Comparison of ENCODE assay signal across 20 cellular contexts in the genomic region with DNA sequence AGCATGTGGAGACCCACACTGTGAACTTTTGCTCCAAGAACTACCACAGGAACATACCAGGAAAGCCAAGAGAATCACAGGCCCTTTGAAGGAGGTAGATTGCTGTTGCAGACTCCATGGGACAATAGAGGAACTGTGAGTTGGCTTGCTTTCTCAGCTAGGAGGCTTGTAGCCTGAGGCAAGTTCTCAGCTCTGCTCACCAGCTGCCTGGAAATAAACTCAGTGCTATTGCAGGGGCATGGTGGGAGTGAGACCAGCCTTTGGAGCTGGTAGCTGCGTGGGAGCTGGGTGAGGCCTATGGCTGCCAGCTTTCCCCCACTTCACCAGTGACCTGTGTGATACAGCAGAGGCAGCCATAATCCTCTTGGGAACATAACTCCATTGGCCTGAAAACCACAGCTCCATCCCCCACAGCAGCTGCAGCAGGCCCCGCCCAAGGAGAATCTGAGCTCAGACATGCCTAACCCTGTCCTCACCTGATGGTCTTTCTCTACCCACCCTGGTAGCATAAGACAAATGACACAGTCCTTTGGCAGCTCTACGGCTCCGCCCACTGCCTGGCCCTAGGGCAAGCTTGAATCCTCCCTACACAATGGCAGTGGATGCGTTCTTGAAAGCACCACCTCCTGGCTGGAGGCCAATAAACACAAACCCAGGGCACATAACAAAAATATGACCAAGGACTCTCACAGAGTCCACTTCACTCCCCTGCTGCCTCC.
DNase-seq lines count a peak whose midpoint lies in the region; ATAC-seq, FAIRE-seq and TF ChIP-seq lines count a peak whose summit lies in the region.
"Had no signal": no experiment of that assay in that cellular context is flagged by ENCODE, and none has a peak within 500 bp of the region (broad histone marks: within the 10 kb centered on the region; RNA-seq: fewer than 3 reads in every experiment).

No MANE protein-coding gene starts in this region.

- no peaks in the 10 kb centered on the region for H4K20me1 ChIP-seq in H1 (replicated peaks in 1 of 2; ENCODE audit: control insufficient read depth in 1 of 2, insufficient read depth in 2 of 2, low read length in 2 of 2)

- H4K5ac ChIP-seq in H1 (ENCODE audit: insufficient read length, low read depth, low read length): no peak overlapping the region

- no peak for TF ChIP-seq EP300 in H1 (IDR thresholded peaks at IDR 0.05; ENCODE audit: borderline replicate concordance in 1 of 2, low read depth in 2 of 2, low read length in 2 of 2)

- H4K8ac ChIP-seq in H1 (ENCODE audit: extremely low read depth, insufficient read depth, low read length): peak overlapping the region; percentile 65; the same call in 1 of the 2 replicates

- H3K27me3 ChIP-seq in H1 (replicated peaks in 1 of 4; ENCODE audit: control insufficient read depth in 3 of 4, extremely low read depth in 1 of 4, insufficient read depth in 3 of 4, low read length in 3 of 4) (no peaks in the 10 kb centered on the region), colonic mucosa (no peaks in the 10 kb centered on the region)
- H3K27me3 ChIP-seq: adrenal gland, sigmoid colon had no signal

- no peaks in the 10 kb centered on the region for H3K79me2 ChIP-seq in H1 (ENCODE audit: control insufficient read depth in 1 of 2, insufficient read depth in 2 of 2, low read length in 2 of 2)

- H3K18ac ChIP-seq in H1 (ENCODE audit: extremely low read depth, low read length): no peak overlapping the region

- H3K9ac ChIP-seq in H1 (replicated peaks in 1 of 4; ENCODE audit: extremely low read depth in 1 of 4, low read depth in 3 of 4, low read length in 3 of 4) (no peak overlapping the region), colonic mucosa (ENCODE audit: low read depth in 2 of 2, low read length in 2 of 2) (no peak overlapping the region)

- H3K36me3 ChIP-seq in H1 (ENCODE audit: control insufficient read depth in 2 of 4, insufficient read depth in 4 of 4, low read length in 3 of 4) (no peaks in the 10 kb centered on the region), colonic mucosa (no peaks in the 10 kb centered on the region)
- H3K36me3 ChIP-seq: adrenal gland, sigmoid colon had no signal

- no peak for TF ChIP-seq CTCF in H1 (IDR thresholded peaks at IDR 0.05; ENCODE audit: control extremely low read depth in 1 of 3, insufficient read depth in 1 of 3, low read depth in 1 of 3, low read length in 3 of 3)
- no peak for TF ChIP-seq CTCF in colonic mucosa (IDR thresholded peaks at IDR 0.05)

- H3K4me2 ChIP-seq in H1 (ENCODE audit: insufficient read depth in 1 of 2, low read depth in 2 of 2, low read length in 2 of 2): no peak overlapping the region

- H2BK20ac ChIP-seq in H1 (ENCODE audit: low read length): no peak overlapping the region

- no peak overlapping the region for H3K27ac ChIP-seq in H1 (ENCODE audit: low read depth, low read length)
- H3K27ac ChIP-seq in colonic mucosa: no peak overlapping the region
- H3K27ac ChIP-seq: adrenal gland, sigmoid colon had no signal

- H3K79me1 ChIP-seq in H1 (ENCODE audit: low read depth, low read length): no peaks in the 10 kb centered on the region

- H3K9me3 ChIP-seq in H1 (ENCODE audit: insufficient read depth in 2 of 2, low read depth in 1 of 2, low read length in 1 of 2) (peaks cover 0 to 2% of the 10 kb centered on the region in 2 experiments; a peak in 1 of 4 replicates), colonic mucosa (no peaks in the 10 kb centered on the region)
- H3K9me3 ChIP-seq: adrenal gland, sigmoid colon had no signal

- H2BK5ac ChIP-seq in H1 (ENCODE audit: low read depth, low read length): no peak overlapping the region

- H3K4ac ChIP-seq in H1 (replicated peaks; ENCODE audit: insufficient read length, low read depth, low read length): no peak overlapping the region

- H3K4me3 ChIP-seq in H1 (ENCODE audit: extremely low read depth in 1 of 4, insufficient read depth in 2 of 4, low read depth in 3 of 4, low read length in 4 of 4): no peak overlapping the region
- no peak overlapping the region for H3K4me3 ChIP-seq in colonic mucosa
- H3K4me3 ChIP-seq: adrenal gland, sigmoid colon had no signal

- intact Hi-C loops in colonic mucosa (cut with DNase I): no loop called here

- WGBS in H1 (ENCODE audit: extremely low coverage in 1 of 2, insufficient coverage in 1 of 2, insufficient read length in 1 of 2, insufficient replicate concordance in 2 of 2, low coverage in 1 of 2, low lambda C conversion rate in 2 of 2, missing lambda C conversion rate in 1 of 2), 2 experiments: 84% methylated on average over 5 of the region's 5 CpGs; no CpG with 5 or more reads in 1 of the 2 experiments

- no peak overlapping the region for H4K91ac ChIP-seq in H1 (replicated peaks; ENCODE audit: insufficient read length, low read length)

- H3K4me1 ChIP-seq in H1 (replicated peaks in 1 of 4; ENCODE audit: control insufficient read depth in 3 of 4, insufficient read depth in 4 of 4, low read length in 3 of 4): no peaks in the 10 kb centered on the region
- H3K4me1 ChIP-seq in colonic mucosa: no peaks in the 10 kb centered on the region
- H3K4me1 ChIP-seq: adrenal gland, sigmoid colon had no signal

- no peaks in the 10 kb centered on the region for H3K23me2 ChIP-seq in H1 (ENCODE audit: low read depth, low read length)

- POLR2A ChIA-PET in H1 (lab: Charles Lee; ENCODE audit: partially characterized antibody): no interaction called here

- no peak for FAIRE-seq in H1 (lab: Jason Lieb, UNC)
- FAIRE-seq: HepG2 had no signal

- H3K14ac ChIP-seq in H1 (ENCODE audit: insufficient read length): no peak overlapping the region

- peak; percentile 29 for DNase-seq in Caki2 (ENCODE audit: low read depth)
- DNase-seq in NCI-H1105 treated with DMSO at 0.1 percent for 48 hours (lab: John Stamatoyannopoulos, UW): peak; percentile 17
- DNase-seq in NCI-H748 (lab: John Stamatoyannopoulos, UW; ENCODE audit: unreplicated experiment): peak; percentile 92
- DNase-seq in H1 (ENCODE audit: low read depth in 1 of 2, low spot score in 2 of 2): no peak
- no peak for DNase-seq in colonic mucosa
- DNase-seq in retina: no peak
- DNase-seq in HuH-7.5 (ENCODE audit: low spot score): no peak
- DNase-seq: activated CD8-positive, alpha-beta T cell treated with anti-CD3 and anti-CD28 coated beads for 36 hours; adrenal gland; H7; head of caudate nucleus; kidney glomerular epithelial cell; midbrain; sigmoid colon; stimulated activated CD4-positive, alpha-beta T cell treated with anti-CD3 and anti-CD28 coated beads, Interleukin-4, amount 100 ng/mL, for 1 hour; trophoblast cell had no signal

- no peak for ATAC-seq in HG03439 (IDR thresholded peaks at IDR 0.05; ENCODE audit: unreplicated experiment)
- ATAC-seq: activated CD8-positive, alpha-beta T cell treated with anti-CD3 and anti-CD28 coated beads for 36 hours; activated T-helper 17 cell treated with anti-CD3 and anti-CD28 coated beads, Interleukin-2, amount 50 U/mL, for 72 hours; HepG2; SK-N-SH treated with all-trans-retinoic acid at 6 μM for 48 hours had no signal

- TF ChIP-seq POLR2A in H1 (IDR thresholded peaks at IDR 0.05; ENCODE audit: control extremely low read depth in 1 of 2, low read depth in 2 of 2, low read length in 2 of 2): no peak

- no peak overlapping the region for H3K23ac ChIP-seq in H1 (ENCODE audit: insufficient read length)

- in situ Hi-C loops in Caki2 (cut with HindIII; ENCODE audit: low pct_unique_long_range_greater_than_20kb, low sequenced_read_pairs): no loop called here

- CTCF ChIA-PET in H1 (lab: Charles Lee; ENCODE audit: partially characterized antibody): no interaction called here

- no peak overlapping the region for H2BK12ac ChIP-seq in H1 (ENCODE audit: low read depth, low read length)

- H2AK5ac ChIP-seq in H1 (ENCODE audit: low read depth, low read length): no peak overlapping the region

- H2AFZ ChIP-seq in H1 (ENCODE audit: low read length): no peak overlapping the region

- H2BK120ac ChIP-seq in H1 (replicated peaks; ENCODE audit: low read depth, low read length): no peak overlapping the region

- no peak overlapping the region for H2BK15ac ChIP-seq in H1 (ENCODE audit: low read length)

- no peak overlapping the region for H3K56ac ChIP-seq in H1 (replicated peaks; ENCODE audit: insufficient read length, low read depth, low read length)

- TF ChIP-seq RAD21 in H1 (IDR thresholded peaks at IDR 0.05 in 1 of 2, conservative IDR thresholded peaks at IDR 0.05 in 1 of 2; ENCODE audit: low read depth in 2 of 2, low read length in 2 of 2): no peak

TF ChIP-seq in H1, 55 proteins besides CTCF, POLR2A, EP300 and RAD21:
- TF ChIP-seq KDM5A (IDR thresholded peaks at IDR 0.05; ENCODE audit: low read length) (no peak), SAP30 (IDR thresholded peaks at IDR 0.05; ENCODE audit: insufficient read depth, insufficient replicate concordance, low read length) (no peak), CBX8 (IDR thresholded peaks at IDR 0.05; ENCODE audit: borderline replicate concordance, low read depth, low read length) (no peak), TCF12 (IDR thresholded peaks at IDR 0.05; ENCODE audit: low read depth, low read length) (no peak)

Comparison
In these comparisons a context has a peak if more than half of its experiments do, and no peak if none do; other contexts are left out.
1. DNase-seq: peak in Caki2 (single experiment), NCI-H1105 treated with DMSO at 0.1 percent for 48 hours (single experiment) and NCI-H748 (single experiment); none in H1 (0 of 2), colonic mucosa (single experiment), retina (single experiment) and HuH-7.5 (single experiment).